ENCODE assay signal across 14 cellular contexts in genomic region chrX:115913575-115913974, GRCh38.
DNase-seq lines count a peak whose midpoint lies in the region; ATAC-seq and TF ChIP-seq lines count a peak whose summit lies in the region.
"Had no signal": no experiment of that assay in that cellular context is flagged by ENCODE, and none has a peak within 500 bp of the region (broad histone marks: within the 10 kb centered on the region; RNA-seq: fewer than 3 reads in every experiment).

No MANE protein-coding gene starts in this region.

- no peaks in the 10 kb centered on the region for H3K27me3 Mint-ChIP-seq in activated CD4-positive, alpha-beta memory T cell treated with anti-CD3 and anti-CD28 coated beads, Interleukin-2, amount 10 ng/mL, durations not matched to agents 7 days and 5 days
- H3K27me3 Mint-ChIP-seq in endothelial cell (ENCODE audit: unreplicated experiment), result no peaks in the 10 kb centered on the region

- CTCF ChIA-PET in activated CD4-positive, alpha-beta memory T cell treated with anti-CD3 and anti-CD28 coated beads, Interleukin-2, amount 10 ng/mL, durations not matched to agents 7 days and 5 days (lab: Charles Lee), result no interaction called here

- no peak overlapping the region for H3K4me3 ChIP-seq in heart left ventricle
- H3K4me3 ChIP-seq: lung had no signal

- no peaks in the 10 kb centered on the region for H3K4me1 ChIP-seq in heart left ventricle

- peak; percentile 36 for ATAC-seq in GM18505 (IDR thresholded peaks at IDR 0.05; ENCODE audit: unreplicated experiment)
- ATAC-seq in GM21360 (IDR thresholded peaks at IDR 0.05; ENCODE audit: unreplicated experiment), result peak; percentile 43
- ATAC-seq in HG02973 (IDR thresholded peaks at IDR 0.05; ENCODE audit: unreplicated experiment), result peak; percentile 45
- ATAC-seq in HG03571 (IDR thresholded peaks at IDR 0.05; ENCODE audit: unreplicated experiment), result peak; percentile 50
- ATAC-seq in heart left ventricle, result no peak

- H3K27me3 ChIP-seq in heart left ventricle, result peaks cover 0 to 35% (median 0%) of the 10 kb centered on the region in 9 donors
- H3K27me3 ChIP-seq: neutrophil had no signal

- no peak overlapping the region for H3K27ac Mint-ChIP-seq in activated CD4-positive, alpha-beta memory T cell treated with anti-CD3 and anti-CD28 coated beads, Interleukin-2, amount 10 ng/mL, durations not matched to agents 7 days and 5 days
- no peak overlapping the region for H3K27ac Mint-ChIP-seq in endothelial cell (ENCODE audit: unreplicated experiment)

- peaks cover 4% of the 10 kb centered on the region for H3K9me3 Mint-ChIP-seq in activated CD4-positive, alpha-beta memory T cell treated with anti-CD3 and anti-CD28 coated beads, Interleukin-2, amount 10 ng/mL, durations not matched to agents 7 days and 5 days
- no peaks in the 10 kb centered on the region for H3K9me3 Mint-ChIP-seq in endothelial cell (ENCODE audit: unreplicated experiment)

- H3K36me3 Mint-ChIP-seq in activated CD4-positive, alpha-beta memory T cell treated with anti-CD3 and anti-CD28 coated beads, Interleukin-2, amount 10 ng/mL, durations not matched to agents 7 days and 5 days (ENCODE audit: low read depth), result no peaks in the 10 kb centered on the region
- H3K36me3 Mint-ChIP-seq in endothelial cell (ENCODE audit: low read depth, unreplicated experiment), result no peaks in the 10 kb centered on the region

- POLR2A ChIA-PET in activated CD4-positive, alpha-beta memory T cell treated with anti-CD3 and anti-CD28 coated beads, Interleukin-2, amount 10 ng/mL, durations not matched to agents 7 days and 5 days (lab: Charles Lee), result no interaction called here

- no peak for TF ChIP-seq POLR2A in GM18505 (IDR thresholded peaks at IDR 0.05; ENCODE audit: borderline replicate concordance, extremely low read depth, insufficient read depth, insufficient read length)
- TF ChIP-seq POLR2A in heart left ventricle (IDR thresholded peaks at IDR 0.05), result no peak

- H3K27ac ChIP-seq in heart left ventricle, result no peak overlapping the region
- H3K27ac ChIP-seq: neutrophil had no signal

- H3K4me3 Mint-ChIP-seq in activated CD4-positive, alpha-beta memory T cell treated with anti-CD3 and anti-CD28 coated beads, Interleukin-2, amount 10 ng/mL, durations not matched to agents 7 days and 5 days, result no peak overlapping the region
- no peak overlapping the region for H3K4me3 Mint-ChIP-seq in endothelial cell (ENCODE audit: unreplicated experiment)

- TF ChIP-seq CTCF in endothelial cell (IDR thresholded peaks at IDR 0.05; ENCODE audit: unreplicated experiment) (no peak), heart left ventricle (IDR thresholded peaks at IDR 0.05) (no peak)

- intact Hi-C loops in heart left ventricle (cut with DNase I), result no loop called here

- no peaks in the 10 kb centered on the region for H3K4me1 Mint-ChIP-seq in activated CD4-positive, alpha-beta memory T cell treated with anti-CD3 and anti-CD28 coated beads, Interleukin-2, amount 10 ng/mL, durations not matched to agents 7 days and 5 days
- H3K4me1 Mint-ChIP-seq in endothelial cell (ENCODE audit: unreplicated experiment), result no peaks in the 10 kb centered on the region

- no peaks in the 10 kb centered on the region for H3K36me3 ChIP-seq in heart left ventricle
- H3K36me3 ChIP-seq: neutrophil had no signal

- no peak for DNase-seq in activated CD4-positive, alpha-beta memory T cell treated with anti-CD3 and anti-CD28 coated beads, Interleukin-2, amount 10 ng/mL, durations not matched to agents 7 days and 5 days
- no peak for DNase-seq in stimulated activated CD4-positive, alpha-beta T cell treated with anti-CD3 and anti-CD28 coated beads, Interleukin-4, amount 100 ng/mL, for 1 hour
- DNase-seq in endothelial cell (ENCODE audit: low spot score) (no peak), heart left ventricle (no peak)
- DNase-seq: activated CD4-positive, alpha-beta T cell treated with anti-CD3 and anti-CD28 coated beads for 4 hours; activated effector memory CD4-positive, alpha-beta T cell treated with anti-CD3 and anti-CD28 coated beads, Interleukin-2, amount 50 U/mL, for 16 hours; DMS153; hypothalamus had no signal

- H3K9me3 ChIP-seq in heart left ventricle, result peaks cover 0 to 22% (median 0%) of the 10 kb centered on the region in 12 donors
- H3K9me3 ChIP-seq: neutrophil had no signal

Comparison
In these comparisons a context has a peak if more than half of its experiments do, and no peak if none do; other contexts are left out.
1. ATAC-seq: peak in GM18505 (single experiment), GM21360 (single experiment), HG02973 (single experiment) and HG03571 (single experiment); none in heart left ventricle (0 of 4).